In the genomic region with DNA sequence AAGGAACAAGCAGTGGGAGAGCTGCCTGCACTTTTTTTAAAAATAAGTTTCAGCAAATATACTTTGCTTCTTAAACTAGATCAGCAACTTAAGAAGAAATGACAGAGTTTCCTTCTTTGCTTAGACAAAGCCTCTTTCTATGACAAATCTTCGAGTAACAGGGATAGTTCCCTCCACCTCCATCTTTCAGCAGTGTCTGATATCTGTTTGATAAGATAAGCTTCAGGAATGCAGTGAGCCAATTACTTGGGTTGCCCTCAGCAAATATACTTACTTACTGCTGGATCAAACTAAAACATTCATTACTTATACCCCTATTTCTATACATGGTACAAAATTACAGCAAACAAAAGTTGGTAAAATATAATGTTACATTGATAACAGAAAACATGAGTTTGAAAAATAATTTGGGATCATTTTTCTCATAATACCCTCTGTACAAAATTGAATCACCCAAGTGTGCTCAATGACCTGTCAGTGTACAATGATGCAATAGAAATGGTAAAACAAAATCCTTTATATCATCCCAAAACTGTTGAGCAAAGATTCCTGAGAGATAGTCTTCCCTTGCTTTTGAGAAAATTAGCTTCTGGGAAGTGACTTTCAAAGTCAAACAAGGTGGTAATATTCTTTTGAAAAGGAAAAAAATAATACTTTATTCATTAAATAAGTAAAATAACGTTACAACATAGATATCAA, we compare ENCODE assay signal across 26 cellular contexts. TPM values are rescaled to one million over a fixed set of nuclear protein-coding genes. Genes with fewer than 3 reads are reported as not detected.
DNase-seq lines count a peak whose midpoint lies in the region; ATAC-seq and TF ChIP-seq lines count a peak whose summit lies in the region.
"Had no signal": no experiment of that assay in that cellular context is flagged by ENCODE, and none has a peak within 500 bp of the region (broad histone marks: within the 10 kb centered on the region; RNA-seq: fewer than 3 reads in every experiment).

No MANE protein-coding gene starts in this region.

- POLR2A ChIA-PET in Caco-2 (lab: Charles Lee): no interaction called here

- no peaks in the 10 kb centered on the region for H3K27me3 Mint-ChIP-seq in Caco-2 (ENCODE audit: insufficient read depth, unreplicated experiment)
- H3K27me3 Mint-ChIP-seq in progenitor cell of endocrine pancreas: no peaks in the 10 kb centered on the region
- H3K27me3 Mint-ChIP-seq in activated naive CD8-positive, alpha-beta T cell treated with anti-CD3 and anti-CD28 coated beads, Interleukin-2, amount 50 U/mL, for 24 hours: peaks cover 12% of the 10 kb centered on the region

- ATAC-seq in activated naive CD8-positive, alpha-beta T cell treated with anti-CD3 and anti-CD28 coated beads, Interleukin-2, amount 50 U/mL, for 24 hours: no peak
- no peak for ATAC-seq in GM19463 (IDR thresholded peaks at IDR 0.05; ENCODE audit: unreplicated experiment)
- ATAC-seq: activated CD8-positive, alpha-beta memory T cell treated with anti-CD3 and anti-CD28 coated beads, Interleukin-2, amount 10 ng/mL, durations not matched to agents 7 days and 5 days; heart right ventricle; sciatic nerve; SK-N-SH treated with all-trans-retinoic acid at 6 μM for 48 hours had no signal

- no peaks in the 10 kb centered on the region for H3K9me3 Mint-ChIP-seq in Caco-2 (ENCODE audit: unreplicated experiment)
- peaks cover 3% of the 10 kb centered on the region for H3K9me3 Mint-ChIP-seq in progenitor cell of endocrine pancreas (ENCODE audit: low read depth)
- no peaks in the 10 kb centered on the region for H3K9me3 Mint-ChIP-seq in activated naive CD8-positive, alpha-beta T cell treated with anti-CD3 and anti-CD28 coated beads, Interleukin-2, amount 50 U/mL, for 24 hours
- H3K9me3 Mint-ChIP-seq: activated CD4-positive, alpha-beta T cell treated with anti-CD3 and anti-CD28 coated beads, Interleukin-2, amount 10 ng/mL, durations not matched to agents 7 days and 5 days; activated naive CD4-positive, alpha-beta T cell treated with anti-CD3 and anti-CD28 coated beads, Interleukin-2, amount 50 U/mL, for 24 hours; central memory CD8-positive, alpha-beta T cell; nephron progenitor cell had no signal

- DNase-seq in Caco-2: peak in 1 of 2 experiments; percentile 37
- DNase-seq in OCI-M1 (lab: John Stamatoyannopoulos, UW): peak; percentile 20
- DNase-seq in epithelial cell of prostate (ENCODE audit: low read depth, low spot score): no peak
- DNase-seq in progenitor cell of endocrine pancreas (ENCODE audit: low spot score, unreplicated experiment): no peak
- DNase-seq in H4 (ENCODE audit: low spot score): no peak
- DNase-seq in activated naive CD8-positive, alpha-beta T cell treated with anti-CD3 and anti-CD28 coated beads, Interleukin-2, amount 50 U/mL, for 24 hours: no peak
- DNase-seq in T1000 (lab: John Stamatoyannopoulos, UW): no peak
- DNase-seq: activated CD4-positive, alpha-beta T cell treated with anti-CD3 and anti-CD28 coated beads, Interleukin-2, amount 10 ng/mL, durations not matched to agents 7 days and 5 days; activated CD8-positive, alpha-beta memory T cell treated with anti-CD3 and anti-CD28 coated beads, Interleukin-2, amount 10 ng/mL, durations not matched to agents 7 days and 5 days; aorta; DMS 273 treated with DMSO at 0.1 percent for 48 hours; dorsolateral prefrontal cortex; heart right ventricle; mucosa of descending colon; NCI-H187; NCI-H526 treated with DMSO at 0.1 percent for 48 hours; nephron progenitor cell; pancreas; stimulated activated CD4-positive, alpha-beta T cell treated with anti-CD3 and anti-CD28 coated beads, Interleukin-4, amount 100 ng/mL, for 4 hours; stimulated activated naive CD4-positive, alpha-beta T cell; T-helper 2 cell had no signal

- peaks cover 5% of the 10 kb centered on the region for H3K36me3 Mint-ChIP-seq in Caco-2 (ENCODE audit: insufficient read depth, unreplicated experiment)
- peaks cover 7% of the 10 kb centered on the region for H3K36me3 Mint-ChIP-seq in progenitor cell of endocrine pancreas (ENCODE audit: insufficient read depth)
- no peaks in the 10 kb centered on the region for H3K36me3 Mint-ChIP-seq in activated naive CD8-positive, alpha-beta T cell treated with anti-CD3 and anti-CD28 coated beads, Interleukin-2, amount 50 U/mL, for 24 hours (ENCODE audit: low read depth)
- H3K36me3 Mint-ChIP-seq: activated CD8-positive, alpha-beta memory T cell treated with anti-CD3 and anti-CD28 coated beads, Interleukin-2, amount 10 ng/mL, durations not matched to agents 7 days and 5 days; activated naive CD4-positive, alpha-beta T cell treated with anti-CD3 and anti-CD28 coated beads, Interleukin-2, amount 50 U/mL, for 24 hours had no signal

- no peaks in the 10 kb centered on the region for H3K36me3 ChIP-seq in Caco-2 (ENCODE audit: control insufficient read depth, insufficient read depth, low read length)
- H3K36me3 ChIP-seq: heart right ventricle, pancreas had no signal

- no TSS peak for BruUV-seq in Caco-2 (replicated peaks; lab: Mats Ljungman, UMichigan)

- H3K9me3 ChIP-seq in Caco-2: no peaks in the 10 kb centered on the region
- H3K9me3 ChIP-seq: heart right ventricle, mucosa of descending colon, pancreas had no signal

- peak overlapping the region; percentile 50 for H3K27ac ChIP-seq in epithelial cell of prostate
- H3K27ac ChIP-seq: heart right ventricle had no signal

- H3K27me3 ChIP-seq in Caco-2 (replicated peaks; ENCODE audit: control insufficient read depth, insufficient read depth, low read length): no peaks in the 10 kb centered on the region
- H3K27me3 ChIP-seq: dorsolateral prefrontal cortex, heart right ventricle, pancreas had no signal

- H3K4me1 Mint-ChIP-seq in Caco-2 (ENCODE audit: low read depth, unreplicated experiment) (peaks cover 16% of the 10 kb centered on the region), progenitor cell of endocrine pancreas (ENCODE audit: low read depth) (peaks cover 31% of the 10 kb centered on the region)
- no peaks in the 10 kb centered on the region for H3K4me1 Mint-ChIP-seq in activated naive CD8-positive, alpha-beta T cell treated with anti-CD3 and anti-CD28 coated beads, Interleukin-2, amount 50 U/mL, for 24 hours
- H3K4me1 Mint-ChIP-seq: activated CD4-positive, alpha-beta T cell treated with anti-CD3 and anti-CD28 coated beads, Interleukin-2, amount 10 ng/mL, durations not matched to agents 7 days and 5 days; activated CD8-positive, alpha-beta memory T cell treated with anti-CD3 and anti-CD28 coated beads, Interleukin-2, amount 10 ng/mL, durations not matched to agents 7 days and 5 days; activated naive CD4-positive, alpha-beta T cell treated with anti-CD3 and anti-CD28 coated beads, Interleukin-2, amount 50 U/mL, for 24 hours; central memory CD8-positive, alpha-beta T cell; nephron progenitor cell had no signal

- H3K27ac Mint-ChIP-seq in Caco-2 (ENCODE audit: unreplicated experiment) (peak overlapping the region; percentile 43), progenitor cell of endocrine pancreas (peak overlapping the region; percentile 68)
- no peak overlapping the region for H3K27ac Mint-ChIP-seq in activated naive CD8-positive, alpha-beta T cell treated with anti-CD3 and anti-CD28 coated beads, Interleukin-2, amount 50 U/mL, for 24 hours
- H3K27ac Mint-ChIP-seq: activated CD4-positive, alpha-beta T cell treated with anti-CD3 and anti-CD28 coated beads, Interleukin-2, amount 10 ng/mL, durations not matched to agents 7 days and 5 days; activated CD8-positive, alpha-beta memory T cell treated with anti-CD3 and anti-CD28 coated beads, Interleukin-2, amount 10 ng/mL, durations not matched to agents 7 days and 5 days; activated naive CD4-positive, alpha-beta T cell treated with anti-CD3 and anti-CD28 coated beads, Interleukin-2, amount 50 U/mL, for 24 hours; nephron progenitor cell had no signal

- CTCF ChIA-PET in Caco-2 (lab: Charles Lee): no interaction called here

- H3K4me1 ChIP-seq in Caco-2: peaks cover 35% of the 10 kb centered on the region

- intact Hi-C loops in Caco-2 (cut with micrococcal nuclease; ENCODE audit: unreplicated experiment): loop anchor here (1.0 kb wide), 1 partner anchor 17 kb away; no protein-coding TSS in a partner anchor

- H3K4me3 Mint-ChIP-seq in Caco-2 (ENCODE audit: unreplicated experiment): peak overlapping the region; percentile 18
- H3K4me3 Mint-ChIP-seq in progenitor cell of endocrine pancreas (ENCODE audit: low read depth): peak overlapping the region; percentile 12
- H3K4me3 Mint-ChIP-seq in activated naive CD8-positive, alpha-beta T cell treated with anti-CD3 and anti-CD28 coated beads, Interleukin-2, amount 50 U/mL, for 24 hours: no peak overlapping the region
- H3K4me3 Mint-ChIP-seq: activated CD4-positive, alpha-beta T cell treated with anti-CD3 and anti-CD28 coated beads, Interleukin-2, amount 10 ng/mL, durations not matched to agents 7 days and 5 days; activated CD8-positive, alpha-beta memory T cell treated with anti-CD3 and anti-CD28 coated beads, Interleukin-2, amount 10 ng/mL, durations not matched to agents 7 days and 5 days; activated naive CD4-positive, alpha-beta T cell treated with anti-CD3 and anti-CD28 coated beads, Interleukin-2, amount 50 U/mL, for 24 hours; central memory CD8-positive, alpha-beta T cell; nephron progenitor cell had no signal

- H3K4me3 ChIP-seq in Caco-2 (ENCODE audit: low read depth, low read length): no peak overlapping the region
- H3K4me3 ChIP-seq: dorsolateral prefrontal cortex, heart right ventricle, mucosa of descending colon, pancreas had no signal

- TF ChIP-seq CTCF in Caco-2 (IDR thresholded peaks at IDR 0.05; ENCODE audit: insufficient read depth in 1 of 2, low read depth in 1 of 2, low read length in 1 of 2, severe bottlenecking in 1 of 2, unreplicated experiment in 1 of 2): no peak
- no peak for TF ChIP-seq CTCF in progenitor cell of endocrine pancreas (IDR thresholded peaks at IDR 0.05; ENCODE audit: unreplicated experiment)

RNA-seq across cellular contexts. Expression of gene FRK, which starts 24.5 kb away (rescaled TPM):
- 7.3 and 8.4 TPM in 2 replicates for total RNA-seq in Caco-2 (2022)
- total RNA-seq in progenitor cell of endocrine pancreas: 8.6 and 8.8 TPM in 2 replicates
- total RNA-seq in H4 (2014; rRNA removed; shearing (Covaris generic)): 0.21 and 0.39 TPM in 2 replicates
